ENCODE assay signal across 8 cellular contexts in the genomic region with DNA sequence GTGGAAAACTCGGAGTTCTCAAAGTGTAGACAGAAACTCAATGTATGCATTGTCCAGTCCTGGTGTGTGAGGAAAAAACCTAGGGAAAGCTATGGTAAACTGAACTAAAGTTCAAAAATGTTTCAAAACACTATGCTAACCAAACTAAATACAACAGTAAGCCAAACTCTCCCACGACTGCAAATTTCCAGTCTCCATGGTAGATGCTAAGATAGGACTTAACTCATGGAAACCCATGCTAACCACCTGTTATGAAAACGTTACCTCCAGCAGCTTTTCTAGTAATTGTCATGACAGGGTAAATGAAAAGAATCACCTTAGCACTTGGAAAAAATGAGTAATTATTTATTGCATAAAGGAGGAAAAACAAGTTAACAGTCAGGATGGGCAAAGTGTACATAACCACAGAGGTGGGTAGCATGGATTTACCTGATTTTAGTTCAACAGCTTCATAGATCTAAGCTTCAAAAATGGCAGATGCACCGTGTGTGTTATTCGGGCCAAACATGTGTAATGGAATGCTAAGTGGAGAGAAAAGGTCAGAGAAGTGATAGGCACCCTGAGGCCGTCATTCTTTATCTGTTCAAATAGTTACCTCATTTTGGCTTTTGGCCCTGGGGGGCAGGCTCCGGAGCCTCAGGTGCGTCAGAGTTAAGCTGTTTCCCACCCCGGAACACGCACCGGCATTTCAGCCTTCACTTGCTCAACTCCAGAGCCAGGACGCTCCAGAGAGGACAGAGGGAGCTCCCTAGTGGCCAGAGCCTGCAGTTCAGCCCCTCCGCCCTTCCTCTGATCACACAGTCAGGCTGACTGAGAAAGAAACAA.
DNase-seq lines count a peak whose midpoint lies in the region; ATAC-seq, FAIRE-seq and TF ChIP-seq lines count a peak whose summit lies in the region.

No MANE protein-coding gene starts in this region.

- H3K27ac ChIP-seq in VCaP = no peak overlapping the region; the same call in 1 of the 2 replicates

- peak; percentile 71 for FAIRE-seq in A204.1 (lab: Jason Lieb, UNC)

- DNase-seq in NCI-H2171 (lab: John Stamatoyannopoulos, UW) = peak; percentile 29
- DNase-seq in T47D (ENCODE audit: low read depth in 1 of 2, low spot score in 1 of 2) = peak; percentile 51 to 84
- DNase-seq in islet precursor cell = peak; percentile 96
- peak; percentile 77 to 88 (median 84) for DNase-seq in stimulated activated CD4-positive, alpha-beta T cell treated with anti-CD3 and anti-CD28 coated beads, Interleukin-12 subunit alpha, Interleukin-12 subunit beta, amount 100 ng/mL, for 48 hours (ENCODE audit: low read depth in 2 of 3, low spot score in 1 of 3)

- in situ Hi-C loops in T47D (cut with HindIII; ENCODE audit: low pct_unique_long_range_greater_than_20kb, low sequenced_read_pairs) = no loop called here

- peak; percentile 93 for TF ChIP-seq CTCF in VCaP (conservative IDR thresholded peaks at IDR 0.05)

- ATAC-seq in GM18511 (IDR thresholded peaks at IDR 0.05; ENCODE audit: unreplicated experiment) (peak; percentile 100), HG03039 (IDR thresholded peaks at IDR 0.05; ENCODE audit: unreplicated experiment) (peak; percentile 100)

Comparison
In these comparisons a context has a peak if more than half of its experiments do, and no peak if none do; other contexts are left out.
1. DNase-seq: peak in every context shown above with its lines; median percentile 96 in islet precursor cell; 84 in stimulated activated CD4-positive, alpha-beta T cell treated with anti-CD3 and anti-CD28 coated beads, Interleukin-12 subunit alpha, Interleukin-12 subunit beta, amount 100 ng/mL, for 48 hours; 68 in T47D; 29 in NCI-H2171.